Comparison of ENCODE assay signal across 21 cellular contexts in genomic region chr3:144073698-144074097, GRCh38.
A peak's percentile ranks its signal among the peaks of the same experiment; 100 is the strongest.
DNase-seq lines count a peak whose midpoint lies in the region; ATAC-seq and TF ChIP-seq lines count a peak whose summit lies in the region.
"Had no signal": no experiment of that assay in that cellular context is flagged by ENCODE, and none has a peak within 500 bp of the region (broad histone marks: within the 10 kb centered on the region; RNA-seq: fewer than 3 reads in every experiment).

No MANE protein-coding gene starts in this region.

- peak; percentile 51 for ATAC-seq in HG03432 (IDR thresholded peaks at IDR 0.05; ENCODE audit: unreplicated experiment)
- ATAC-seq: Right ventricle myocardium inferior had no signal

- H3K27ac ChIP-seq in VCaP: peak overlapping the region; percentile 57
- H3K27ac ChIP-seq: 22Rv1, BLaER1, SJSA1 had no signal

- TF ChIP-seq CTCF in VCaP (conservative IDR thresholded peaks at IDR 0.05) (no peak), mesothelial cell of epicardium (IDR thresholded peaks at IDR 0.05; ENCODE audit: unreplicated experiment) (no peak)

- H3K9me3 Mint-ChIP-seq in mesothelial cell of epicardium: peaks cover 34% of the 10 kb centered on the region
- peaks cover 24% of the 10 kb centered on the region for H3K9me3 Mint-ChIP-seq in activated naive CD4-positive, alpha-beta T cell treated with anti-CD3 and anti-CD28 coated beads for 36 hours

- DNase-seq in NCI-H1417 (lab: John Stamatoyannopoulos, UW): peak in 2 of 3 experiments; percentile 21 to 70
- DNase-seq in NCI-H1417 treated with DMSO at 0.1 percent for 48 hours (lab: John Stamatoyannopoulos, UW): no peak
- DNase-seq in mesothelial cell of epicardium (ENCODE audit: low spot score in 2 of 2, unreplicated experiment in 2 of 2): no peak
- DNase-seq in amygdala (lab: John Stamatoyannopoulos, UW): no peak
- no peak for DNase-seq in activated naive CD4-positive, alpha-beta T cell treated with anti-CD3 and anti-CD28 coated beads for 36 hours
- DNase-seq in NCI-H2227 (lab: John Stamatoyannopoulos, UW; ENCODE audit: unreplicated experiment): no peak
- DNase-seq: ACHN; Caco-2; CD4-positive, alpha-beta memory T cell; DMS153; GDM1; KBM-7; NCI-H1105; NCI-H187; NCI-H774 had no signal

- peaks cover 4% of the 10 kb centered on the region for H3K4me1 Mint-ChIP-seq in mesothelial cell of epicardium
- H3K4me1 Mint-ChIP-seq in activated naive CD4-positive, alpha-beta T cell treated with anti-CD3 and anti-CD28 coated beads for 36 hours (ENCODE audit: low read depth): no peaks in the 10 kb centered on the region
- H3K4me1 Mint-ChIP-seq: CD4-positive, alpha-beta memory T cell had no signal

- peaks cover 8% of the 10 kb centered on the region for H3K36me3 Mint-ChIP-seq in mesothelial cell of epicardium
- H3K36me3 Mint-ChIP-seq in activated naive CD4-positive, alpha-beta T cell treated with anti-CD3 and anti-CD28 coated beads for 36 hours (ENCODE audit: low read depth): peaks cover 3% of the 10 kb centered on the region
- H3K36me3 Mint-ChIP-seq: CD4-positive, alpha-beta memory T cell had no signal

- CTCF ChIA-PET in activated naive CD4-positive, alpha-beta T cell treated with anti-CD3 and anti-CD28 coated beads for 36 hours (lab: Charles Lee): no interaction called here

- no peak overlapping the region for H3K4me3 Mint-ChIP-seq in mesothelial cell of epicardium
- H3K4me3 Mint-ChIP-seq in activated naive CD4-positive, alpha-beta T cell treated with anti-CD3 and anti-CD28 coated beads for 36 hours: no peak overlapping the region
- H3K4me3 Mint-ChIP-seq: CD4-positive, alpha-beta memory T cell had no signal

- intact Hi-C loops in activated naive CD4-positive, alpha-beta T cell treated with anti-CD3 and anti-CD28 coated beads for 36 hours (cut with micrococcal nuclease): no loop called here

- peak overlapping the region; percentile 31 for H3K27ac Mint-ChIP-seq in mesothelial cell of epicardium
- H3K27ac Mint-ChIP-seq in activated naive CD4-positive, alpha-beta T cell treated with anti-CD3 and anti-CD28 coated beads for 36 hours: no peak overlapping the region
- H3K27ac Mint-ChIP-seq: CD4-positive, alpha-beta memory T cell had no signal

- no peaks in the 10 kb centered on the region for H3K27me3 Mint-ChIP-seq in mesothelial cell of epicardium (ENCODE audit: low read depth)
- H3K27me3 Mint-ChIP-seq in activated naive CD4-positive, alpha-beta T cell treated with anti-CD3 and anti-CD28 coated beads for 36 hours (ENCODE audit: low read depth): peaks cover 5% of the 10 kb centered on the region
- H3K27me3 Mint-ChIP-seq: CD4-positive, alpha-beta memory T cell had no signal

Comparison
In these comparisons a context has a peak if more than half of its experiments do, and no peak if none do; other contexts are left out.
1. DNase-seq: peak in NCI-H1417 (2 of 3); none in NCI-H1417 treated with DMSO at 0.1 percent for 48 hours (single experiment), mesothelial cell of epicardium (0 of 2), amygdala (0 of 56), activated naive CD4-positive, alpha-beta T cell treated with anti-CD3 and anti-CD28 coated beads for 36 hours (single experiment) and NCI-H2227 (single experiment).